20 cellular contexts compared by ENCODE assay signal in the genomic region with DNA sequence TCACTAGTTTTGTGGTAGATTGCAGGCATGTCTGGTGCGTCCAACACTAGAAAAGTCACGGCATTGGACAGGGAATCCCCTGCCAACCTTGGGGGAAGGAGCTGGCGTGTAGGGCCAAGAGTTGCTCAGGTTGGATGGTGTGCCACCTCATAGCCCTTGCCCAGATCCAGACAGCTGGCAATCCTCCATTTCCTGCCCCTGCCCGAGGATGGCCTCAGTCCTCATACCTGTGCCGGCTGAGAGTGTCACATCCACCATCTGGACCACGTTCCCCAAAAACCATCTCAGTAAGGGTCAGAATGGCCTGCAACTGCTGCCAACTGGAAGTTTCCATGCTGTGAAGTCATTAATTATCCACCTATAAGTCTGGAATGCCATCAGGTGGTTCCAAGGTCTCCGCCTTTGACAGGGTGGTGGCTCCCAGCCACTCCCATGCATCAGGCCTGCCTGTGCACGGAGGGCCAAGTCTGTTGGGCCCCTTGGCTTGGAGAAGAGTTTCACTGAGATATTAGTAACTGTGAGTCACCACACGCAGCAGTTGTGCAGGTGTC. TPM values are rescaled to one million over a fixed set of nuclear protein-coding genes. Genes with fewer than 3 reads are reported as not detected.
"Had no signal": no experiment of that assay in that cellular context is flagged by ENCODE, and none has a peak within 500 bp of the region (broad histone marks: within the 10 kb centered on the region; RNA-seq: fewer than 3 reads in every experiment).

No MANE protein-coding gene starts in this region.

- H3K27ac ChIP-seq: esophagus muscularis mucosa, stomach, testis had no signal

- H3K4me3 ChIP-seq: esophagus muscularis mucosa, stomach, testis had no signal

- H3K27me3 ChIP-seq: esophagus muscularis mucosa, testis had no signal

- H3K9me3 ChIP-seq: esophagus muscularis mucosa, stomach, testis had no signal

- DNase-seq: activated CD4-positive, alpha-beta T cell treated with anti-CD3 and anti-CD28 coated beads for 4 hours; activated gamma-delta T cell treated with Interleukin-2 at 50 U/mL for 16 hours; amniotic stem cell; hypothalamus; kidney glomerular epithelial cell; stimulated activated CD4-positive, alpha-beta T cell treated with anti-CD3 and anti-CD28 coated beads, Interleukin-12 subunit alpha, Interleukin-12 subunit beta, amount 100 ng/mL, for 4 hours; stimulated activated CD4-positive, alpha-beta T cell treated with anti-CD3 and anti-CD28 coated beads, Interleukin-2, amount 100 ng/mL, for 24 hours; stomach; T-helper 2 cell; testis had no signal

RNA-seq across cellular contexts. Expression of a gene that starts 57.4 kb away (rescaled TPM):
- total RNA-seq: activated CD4-positive, alpha-beta memory T cell treated with anti-CD3 and anti-CD28 coated beads, Interleukin-2, amount 10 ng/mL, durations not matched to agents 7 days and 5 days; dermis microvascular lymphatic vessel endothelial cell; endodermal cell; fibroblast of villous mesenchyme; omental fat pad; pulmonary artery endothelial cell; ureter; WTC11 had no signal
- polyA plus RNA-seq: liver, stomach had no signal
